Comparison of ENCODE assay signal across 27 cellular contexts in genomic region chr7:28672397-28672797, GRCh38.
A peak's percentile ranks its signal among the peaks of the same experiment; 100 is the strongest.
DNase-seq lines count a peak whose midpoint lies in the region; ATAC-seq, FAIRE-seq and TF ChIP-seq lines count a peak whose summit lies in the region.
"Had no signal": no experiment of that assay in that cellular context is flagged by ENCODE, and none has a peak within 500 bp of the region (broad histone marks: within the 10 kb centered on the region; RNA-seq: fewer than 3 reads in every experiment).

No MANE protein-coding gene starts in this region.

- peaks cover 3% of the 10 kb centered on the region for H3K9me3 Mint-ChIP-seq in neural crest cell
- H3K9me3 Mint-ChIP-seq: activated CD4-positive, alpha-beta memory T cell treated with anti-CD3 and anti-CD28 coated beads, Interleukin-2, amount 10 ng/mL, durations not matched to agents 7 days and 5 days; T-cell had no signal

- H4K91ac ChIP-seq in H1 (replicated peaks; ENCODE audit: insufficient read length, low read length), result no peak overlapping the region

- H3K4ac ChIP-seq in H1 (replicated peaks; ENCODE audit: insufficient read length, low read depth, low read length), result no peak overlapping the region

- FAIRE-seq in H1 (lab: Jason Lieb, UNC), result no peak
- FAIRE-seq: K562 had no signal

- no peak overlapping the region for H3K56ac ChIP-seq in H1 (replicated peaks; ENCODE audit: insufficient read length, low read depth, low read length)

- H2BK120ac ChIP-seq in H1 (replicated peaks; ENCODE audit: low read depth, low read length), result no peak overlapping the region

- H3K36me3 ChIP-seq in H7 (replicated peaks; ENCODE audit: control insufficient read depth, insufficient read depth, low read length) (no peaks in the 10 kb centered on the region), H1 (ENCODE audit: control insufficient read depth in 2 of 4, insufficient read depth in 4 of 4, low read length in 3 of 4) (no peaks in the 10 kb centered on the region)
- H3K36me3 ChIP-seq: esophagus muscularis mucosa, left ventricle myocardium inferior, stomach, tibial artery had no signal

- H3K36me3 Mint-ChIP-seq in neural crest cell (ENCODE audit: low read depth), result no peaks in the 10 kb centered on the region
- H3K36me3 Mint-ChIP-seq: activated naive CD8-positive, alpha-beta T cell; T-cell had no signal

- TF ChIP-seq EP300 in H1 (IDR thresholded peaks at IDR 0.05; ENCODE audit: borderline replicate concordance in 1 of 2, low read depth in 2 of 2, low read length in 2 of 2), result no peak

- TF ChIP-seq CTCF in H1 (IDR thresholded peaks at IDR 0.05; ENCODE audit: control extremely low read depth in 1 of 3, insufficient read depth in 1 of 3, low read depth in 1 of 3, low read length in 3 of 3) (no peak), neural crest cell (conservative IDR thresholded peaks at IDR 0.05) (no peak)

- no peaks in the 10 kb centered on the region for H3K9me3 ChIP-seq in H1 (ENCODE audit: insufficient read depth in 2 of 2, low read depth in 1 of 2, low read length in 1 of 2)
- H3K9me3 ChIP-seq: esophagus muscularis mucosa, left ventricle myocardium inferior, MG63, stomach, tibial artery had no signal

- H3K4me2 ChIP-seq in H1 (ENCODE audit: insufficient read depth in 1 of 2, low read depth in 2 of 2, low read length in 2 of 2), result no peak overlapping the region; a peak in 1 of 4 replicates

- no peak overlapping the region for H3K9ac ChIP-seq in H1 (replicated peaks in 1 of 4; ENCODE audit: extremely low read depth in 1 of 4, low read depth in 3 of 4, low read length in 3 of 4)

- H4K20me1 ChIP-seq in H1 (replicated peaks in 1 of 2; ENCODE audit: control insufficient read depth in 1 of 2, insufficient read depth in 2 of 2, low read length in 2 of 2), result no peaks in the 10 kb centered on the region

- ATAC-seq in HG03521 (IDR thresholded peaks at IDR 0.05; ENCODE audit: unreplicated experiment), result no peak
- ATAC-seq: activated CD4-positive, CD25-positive, alpha-beta regulatory T cell treated with anti-CD3 and anti-CD28 coated beads, Interleukin-2, amount 50 U/mL, for 24 hours; K562; Panc1; T-cell had no signal

- no peak overlapping the region for H3K27ac ChIP-seq in H1 (ENCODE audit: low read depth, low read length)
- H3K27ac ChIP-seq: C4-2B, esophagus muscularis mucosa, left ventricle myocardium inferior, stomach, tibial artery had no signal

- no peak overlapping the region for H3K23ac ChIP-seq in H1 (ENCODE audit: insufficient read length)

- no peak for TF ChIP-seq POLR2A in H1 (IDR thresholded peaks at IDR 0.05; ENCODE audit: control extremely low read depth in 1 of 2, low read depth in 2 of 2, low read length in 2 of 2)

- no peak overlapping the region for H2BK15ac ChIP-seq in H1 (ENCODE audit: low read length)

- no peak overlapping the region; the same call in 1 of the 2 replicates for H2BK12ac ChIP-seq in H1 (ENCODE audit: low read depth, low read length)

- H2BK5ac ChIP-seq in H1 (ENCODE audit: low read depth, low read length), result no peak overlapping the region

- H3K79me2 ChIP-seq in H1 (ENCODE audit: control insufficient read depth in 1 of 2, insufficient read depth in 2 of 2, low read length in 2 of 2), result no peaks in the 10 kb centered on the region

- H2AFZ ChIP-seq in H1 (ENCODE audit: low read length), result no peak overlapping the region

- H3K4me1 Mint-ChIP-seq in neural crest cell, result peaks cover 33% of the 10 kb centered on the region
- H3K4me1 Mint-ChIP-seq: activated CD4-positive, alpha-beta memory T cell treated with anti-CD3 and anti-CD28 coated beads, Interleukin-2, amount 10 ng/mL, durations not matched to agents 7 days and 5 days; T-cell had no signal

- H3K79me1 ChIP-seq in H1 (ENCODE audit: low read depth, low read length), result no peaks in the 10 kb centered on the region

- no peaks in the 10 kb centered on the region for H3K27me3 Mint-ChIP-seq in neural crest cell (ENCODE audit: low read depth)
- H3K27me3 Mint-ChIP-seq: activated CD4-positive, alpha-beta memory T cell treated with anti-CD3 and anti-CD28 coated beads, Interleukin-2, amount 10 ng/mL, durations not matched to agents 7 days and 5 days; activated naive CD8-positive, alpha-beta T cell; T-cell had no signal

- CTCF ChIA-PET in H1 (lab: Charles Lee; ENCODE audit: partially characterized antibody), result interaction anchor here (0.6 kb wide), 1 partner anchor 1005 kb away, joined by 3 read pairs; no protein-coding TSS in a partner anchor

- DNase-seq in H7 (peak; percentile 15), NCI-H345 treated with DMSO at 0.1 percent for 48 hours (lab: John Stamatoyannopoulos, UW; ENCODE audit: unreplicated experiment) (peak; percentile 9), H1 (ENCODE audit: low read depth in 1 of 2, low spot score in 2 of 2) (no peak), neural crest cell (ENCODE audit: low read depth, low spot score) (no peak), NCI-H510A treated with DMSO at 0.1 percent for 48 hours (lab: John Stamatoyannopoulos, UW) (no peak), cortex of kidney (lab: John Stamatoyannopoulos, UW) (no peak), COLO829 (ENCODE audit: low spot score) (no peak)
- DNase-seq: activated CD4-positive, alpha-beta memory T cell treated with anti-CD3 and anti-CD28 coated beads, Interleukin-2, amount 10 ng/mL, durations not matched to agents 7 days and 5 days; DMS 273 treated with DMSO at 0.1 percent for 48 hours; effector memory CD4-positive, alpha-beta T cell; foreskin melanocyte; left ventricle myocardium inferior; MG63; NCI-H1436 treated with DMSO at 0.1 percent for 48 hours; NCI-H2171; stimulated activated CD4-positive, alpha-beta T cell treated with anti-CD3 and anti-CD28 coated beads, Interleukin-15, amount 100 ng/mL, for 24 hours; stomach; T-cell; tibial artery had no signal

- peaks cover 2 to 21% (median 10%) of the 10 kb centered on the region in 4 experiments; a peak in 6 of 7 replicates for H3K4me1 ChIP-seq in H1 (replicated peaks in 1 of 4; ENCODE audit: control insufficient read depth in 3 of 4, insufficient read depth in 4 of 4, low read length in 3 of 4)
- H3K4me1 ChIP-seq: stomach, tibial artery had no signal

- no peak overlapping the region for H3K4me3 Mint-ChIP-seq in neural crest cell
- H3K4me3 Mint-ChIP-seq: activated CD4-positive, alpha-beta memory T cell treated with anti-CD3 and anti-CD28 coated beads, Interleukin-2, amount 10 ng/mL, durations not matched to agents 7 days and 5 days; activated naive CD8-positive, alpha-beta T cell; T-cell had no signal

- peak overlapping the region; percentile 36 for H3K27ac Mint-ChIP-seq in neural crest cell (ENCODE audit: unreplicated experiment)
- H3K27ac Mint-ChIP-seq: activated CD4-positive, alpha-beta memory T cell treated with anti-CD3 and anti-CD28 coated beads, Interleukin-2, amount 10 ng/mL, durations not matched to agents 7 days and 5 days; activated naive CD8-positive, alpha-beta T cell; progenitor cell of endocrine pancreas; T-cell had no signal

- no peak overlapping the region for H4K8ac ChIP-seq in H1 (ENCODE audit: extremely low read depth, insufficient read depth, low read length)

- H2AK5ac ChIP-seq in H1 (ENCODE audit: low read depth, low read length), result no peak overlapping the region

- H3K23me2 ChIP-seq in H1 (ENCODE audit: low read depth, low read length), result no peaks in the 10 kb centered on the region; the same call in 1 of the 2 replicates

- H3K18ac ChIP-seq in H1 (ENCODE audit: extremely low read depth, low read length), result no peak overlapping the region

- H2BK20ac ChIP-seq in H1 (ENCODE audit: low read length), result no peak overlapping the region

- no peaks in the 10 kb centered on the region for H3K27me3 ChIP-seq in H7 (ENCODE audit: control insufficient read depth, insufficient read depth, low read length)
- no peaks in the 10 kb centered on the region for H3K27me3 ChIP-seq in H1 (replicated peaks in 1 of 4; ENCODE audit: control insufficient read depth in 3 of 4, extremely low read depth in 1 of 4, insufficient read depth in 3 of 4, low read length in 3 of 4)
- H3K27me3 ChIP-seq: esophagus muscularis mucosa, MG63, stomach, tibial artery had no signal

- TF ChIP-seq RAD21 in H1 (IDR thresholded peaks at IDR 0.05 in 1 of 2, conservative IDR thresholded peaks at IDR 0.05 in 1 of 2; ENCODE audit: low read depth in 2 of 2, low read length in 2 of 2), result no peak

- no peak overlapping the region for H3K14ac ChIP-seq in H1 (ENCODE audit: insufficient read length)

- POLR2A ChIA-PET in H1 (lab: Charles Lee; ENCODE audit: partially characterized antibody), result interaction anchor here (1.6 kb wide), 1 partner anchor 13 kb away, joined by 4 read pairs; no protein-coding TSS in a partner anchor

- H4K5ac ChIP-seq in H1 (ENCODE audit: insufficient read length, low read depth, low read length), result no peak overlapping the region

- WGBS in H1 (ENCODE audit: extremely low coverage in 1 of 2, insufficient coverage in 1 of 2, insufficient read length in 1 of 2, insufficient replicate concordance in 2 of 2, low coverage in 1 of 2, low lambda C conversion rate in 2 of 2, missing lambda C conversion rate in 1 of 2), 2 experiments, result 72% methylated on average over 3 of the region's 3 CpGs; no CpG with 5 or more reads in 1 of the 2 experiments

- no peak overlapping the region for H3K4me3 ChIP-seq in H7 (ENCODE audit: insufficient read depth, low read depth, low read length)
- H3K4me3 ChIP-seq in H1 (ENCODE audit: extremely low read depth in 1 of 4, insufficient read depth in 2 of 4, low read depth in 3 of 4, low read length in 4 of 4), result no peak overlapping the region
- H3K4me3 ChIP-seq: esophagus muscularis mucosa, K562, left ventricle myocardium inferior, MG63, stomach, tibial artery had no signal

TF ChIP-seq in H1, 55 proteins besides CTCF, POLR2A, EP300 and RAD21:
- TF ChIP-seq ASH2L (IDR thresholded peaks at IDR 0.05; ENCODE audit: low read length) (no peak), RXRA (IDR thresholded peaks at IDR 0.05; ENCODE audit: insufficient read depth, low read depth, low read length) (no peak), GABPA (IDR thresholded peaks at IDR 0.05; ENCODE audit: borderline replicate concordance, insufficient read depth, low read length) (no peak), CEBPB (IDR thresholded peaks at IDR 0.05; ENCODE audit: low read depth, low read length) (peak; percentile 71), TBP (IDR thresholded peaks at IDR 0.05; ENCODE audit: low read depth, low read length) (no peak), TCF12 (IDR thresholded peaks at IDR 0.05; ENCODE audit: low read depth, low read length) (no peak)
- TF ChIP-seq, protein P1, sequence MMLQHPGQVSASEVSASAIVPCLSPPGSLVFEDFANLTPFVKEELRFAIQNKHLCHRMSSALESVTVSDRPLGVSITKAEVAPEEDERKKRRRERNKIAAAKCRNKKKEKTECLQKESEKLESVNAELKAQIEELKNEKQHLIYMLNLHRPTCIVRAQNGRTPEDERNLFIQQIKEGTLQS (IDR thresholded peaks at IDR 0.05; ENCODE audit: insufficient read depth, low read depth, low read length), result no peak

Comparison
In these comparisons a context has a peak if more than half of its experiments do, and no peak if none do; other contexts are left out.
1. DNase-seq: peak in H7 (single experiment) and NCI-H345 treated with DMSO at 0.1 percent for 48 hours (single experiment); none in H1 (0 of 2), neural crest cell (single experiment), NCI-H510A treated with DMSO at 0.1 percent for 48 hours (single experiment), cortex of kidney (single experiment) and COLO829 (single experiment).